18 cellular contexts compared by ENCODE assay signal in the genomic region with DNA sequence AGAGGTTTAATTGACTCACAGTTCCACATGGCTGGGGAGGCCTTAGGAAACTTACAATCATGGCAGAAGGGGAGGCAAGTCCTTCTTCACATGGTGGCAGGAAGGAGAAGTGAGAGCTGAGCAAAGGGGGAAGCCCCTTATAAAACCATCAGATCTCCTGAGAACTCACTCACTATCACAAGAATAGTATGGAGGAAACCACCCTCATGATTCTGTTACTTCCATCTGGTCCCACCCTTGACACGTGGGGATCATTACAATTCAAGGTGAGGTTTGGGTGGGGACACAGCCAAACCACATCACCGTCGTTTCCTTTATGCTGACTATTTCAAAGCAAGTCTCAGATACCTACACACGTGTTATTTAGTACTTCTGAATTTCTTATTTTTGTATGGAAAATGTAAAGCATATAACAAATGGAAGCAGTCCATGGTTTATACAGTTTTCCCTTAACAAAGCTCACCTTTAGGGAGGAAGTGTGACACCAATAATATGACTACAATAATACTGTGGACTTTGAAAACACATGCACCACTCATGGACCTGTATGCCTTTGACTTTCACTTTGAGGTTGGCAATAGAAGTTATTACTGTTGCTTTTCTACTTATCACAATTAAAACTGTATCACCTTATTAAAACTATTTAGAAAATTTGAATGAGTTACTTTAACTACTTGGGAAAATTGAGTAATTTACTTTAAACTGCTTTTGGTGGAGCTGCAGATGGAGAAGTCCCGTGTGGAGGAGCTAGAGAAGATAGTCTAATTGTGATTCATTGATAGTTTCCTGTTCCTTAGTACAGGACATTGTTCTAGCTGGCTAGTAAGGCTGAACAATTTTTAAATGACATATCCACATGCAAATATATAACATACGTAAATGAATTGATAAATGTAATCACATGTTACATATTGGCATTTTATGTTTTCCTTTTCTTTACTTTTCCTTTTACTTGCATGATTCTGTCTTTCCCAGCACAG. TPM values are rescaled to one million over a fixed set of nuclear protein-coding genes. Genes with fewer than 3 reads are reported as not detected.
DNase-seq lines count a peak whose midpoint lies in the region; ATAC-seq and TF ChIP-seq lines count a peak whose summit lies in the region.
"Had no signal": no experiment of that assay in that cellular context is flagged by ENCODE, and none has a peak within 500 bp of the region (broad histone marks: within the 10 kb centered on the region; RNA-seq: fewer than 3 reads in every experiment).

No MANE protein-coding gene starts in this region.

- peaks cover 40 to 48% (median 44%) of the 10 kb centered on the region in 3 donors for H3K4me1 Mint-ChIP-seq in CD8-positive, alpha-beta memory T cell
- H3K4me1 Mint-ChIP-seq in T-helper 17 cell = peaks cover 10% of the 10 kb centered on the region

- peaks cover 0 to 18% (median 3%) of the 10 kb centered on the region in 3 donors for H3K36me3 Mint-ChIP-seq in CD8-positive, alpha-beta memory T cell
- H3K36me3 Mint-ChIP-seq in T-helper 17 cell (ENCODE audit: low read depth) = peaks cover 3% of the 10 kb centered on the region
- H3K36me3 Mint-ChIP-seq: mesothelial cell of epicardium had no signal

- DNase-seq in CD8-positive, alpha-beta memory T cell = peak in 3 of 5 donors; percentile 14 to 60 (median 59)
- peak in 1 of 3 donors; percentile 19 for DNase-seq in T-helper 17 cell
- peak; percentile 56 for DNase-seq in fibroblast of pulmonary artery (ENCODE audit: low read depth)
- no peak for DNase-seq in germinal center (ENCODE audit: low spot score)
- DNase-seq in left ventricle myocardium inferior = no peak
- DNase-seq: activated naive CD4-positive, alpha-beta T cell treated with anti-CD3 and anti-CD28 coated beads, Interleukin-2, amount 50 U/mL, for 16 hours; AML-193; DMS53; NCI-H2107; occipital lobe; stimulated activated CD4-positive, alpha-beta T cell treated with anti-CD3 and anti-CD28 coated beads, Interleukin-2, amount 100 ng/mL, for 48 hours; WERI-Rb-1 had no signal

- H3K36me3 ChIP-seq in ACC112 (ENCODE audit: insufficient read depth, low read length) = 0 out of 2 replicates have a peak, but pooled peaks cover 10% of the 10 kb centered on the region
- H3K36me3 ChIP-seq in CD8-positive, alpha-beta memory T cell (ENCODE audit: insufficient read depth, low read length) = no peaks in the 10 kb centered on the region
- H3K36me3 ChIP-seq in left ventricle myocardium inferior = no peaks in the 10 kb centered on the region
- H3K36me3 ChIP-seq: breast epithelium, WERI-Rb-1 had no signal

- H3K27me3 ChIP-seq in ACC112 (ENCODE audit: insufficient read depth, low read length) (no peaks in the 10 kb centered on the region), left ventricle myocardium inferior (ENCODE audit: low read depth) (no peaks in the 10 kb centered on the region)
- no peaks in the 10 kb centered on the region for H3K27me3 ChIP-seq in CD8-positive, alpha-beta memory T cell (ENCODE audit: insufficient read depth, low read length, poor library complexity, severe bottlenecking)
- H3K27me3 ChIP-seq: breast epithelium, hepatocyte had no signal

- peak overlapping the region; percentile 7 to 90 (median 76) for H3K27ac Mint-ChIP-seq in CD8-positive, alpha-beta memory T cell
- H3K27ac Mint-ChIP-seq in T-helper 17 cell = peak overlapping the region; percentile 2
- H3K27ac Mint-ChIP-seq: mesothelial cell of epicardium had no signal

- no peaks in the 10 kb centered on the region for H3K9me3 ChIP-seq in CD8-positive, alpha-beta memory T cell (ENCODE audit: low read length)
- H3K9me3 ChIP-seq in T-helper 17 cell (ENCODE audit: control insufficient read depth, low read length, poor library complexity, severe bottlenecking) (no peaks in the 10 kb centered on the region), left ventricle myocardium inferior (replicated peaks) (no peaks in the 10 kb centered on the region)
- H3K9me3 ChIP-seq: breast epithelium had no signal

- H2AFZ ChIP-seq in ACC112 (ENCODE audit: low read length, unreplicated experiment) = no peak overlapping the region
- H2AFZ ChIP-seq: hepatocyte had no signal

- H3K4me3 Mint-ChIP-seq in CD8-positive, alpha-beta memory T cell = peak overlapping the region in 4 of 7 donors; percentile 29 to 50 (median 40)
- no peak overlapping the region for H3K4me3 Mint-ChIP-seq in T-helper 17 cell
- H3K4me3 Mint-ChIP-seq: mesothelial cell of epicardium had no signal

- peaks cover 28% of the 10 kb centered on the region for H3K4me1 ChIP-seq in ACC112 (ENCODE audit: control insufficient read depth, insufficient read depth, low read length, unreplicated experiment)
- H3K4me1 ChIP-seq in CD8-positive, alpha-beta memory T cell (ENCODE audit: insufficient read depth, low read length) = peaks cover 38% of the 10 kb centered on the region
- H3K4me1 ChIP-seq in left ventricle myocardium inferior = no peaks in the 10 kb centered on the region
- H3K4me1 ChIP-seq: breast epithelium had no signal

- peaks cover 8 to 33% (median 18%) of the 10 kb centered on the region in 5 donors for H3K9me3 Mint-ChIP-seq in CD8-positive, alpha-beta memory T cell
- H3K9me3 Mint-ChIP-seq: mesothelial cell of epicardium had no signal

- peaks cover 0 to 4% of the 10 kb centered on the region in 2 donors for H3K27me3 Mint-ChIP-seq in CD8-positive, alpha-beta memory T cell
- no peaks in the 10 kb centered on the region for H3K27me3 Mint-ChIP-seq in T-helper 17 cell

- TF ChIP-seq CTCF in fibroblast of pulmonary artery (IDR thresholded peaks at IDR 0.05; ENCODE audit: low read length, missing control alignments) (no peak), left ventricle myocardium inferior (IDR thresholded peaks at IDR 0.05; ENCODE audit: borderline replicate concordance) (no peak)

- CTCF ChIA-PET in CD8-positive, alpha-beta memory T cell (lab: Charles Lee) = no interaction called here

- ATAC-seq in T-helper 17 cell (peak; percentile 93), GM21360 (IDR thresholded peaks at IDR 0.05; ENCODE audit: unreplicated experiment) (no peak), HG03280 (IDR thresholded peaks at IDR 0.05; ENCODE audit: unreplicated experiment) (no peak)

- POLR2A ChIA-PET in CD8-positive, alpha-beta memory T cell (lab: Charles Lee) = no interaction called here

- 0 out of 2 replicates have a peak overlapping the region, but pooled peaks have one; percentile 4 for H3K27ac ChIP-seq in ACC112 (ENCODE audit: low read depth, low read length)
- no peak overlapping the region for H3K27ac ChIP-seq in CD8-positive, alpha-beta memory T cell (ENCODE audit: low read depth, low read length)
- no peak overlapping the region for H3K27ac ChIP-seq in left ventricle myocardium inferior (replicated peaks)
- H3K27ac ChIP-seq: breast epithelium, hepatocyte, WERI-Rb-1 had no signal

- H3K4me3 ChIP-seq in ACC112 (ENCODE audit: low read depth, low read length) (peak overlapping the region; percentile 21; the same call in 1 of the 2 replicates), fibroblast of pulmonary artery (replicated peaks; ENCODE audit: low read depth, low read length) (no peak overlapping the region), left ventricle myocardium inferior (no peak overlapping the region)
- no peak overlapping the region for H3K4me3 ChIP-seq in CD8-positive, alpha-beta memory T cell (ENCODE audit: low read length)
- H3K4me3 ChIP-seq: breast epithelium, hepatocyte had no signal

- intact Hi-C loops in left ventricle myocardium inferior (cut with micrococcal nuclease) = no loop called here

- peaks cover 3% of the 10 kb centered on the region for H3K79me2 ChIP-seq in ACC112 (ENCODE audit: control insufficient read depth, insufficient read depth, low read length, unreplicated experiment)

RNA-seq across cellular contexts. Expression of gene MTCL1, which starts 37.3 kb away (rescaled TPM):
- total RNA-seq in CD8-positive, alpha-beta memory T cell = 1 to 10 TPM; 1.0 to 1.1 TPM
- not detected for polyA plus RNA-seq in CD8-positive, alpha-beta memory T cell
- total RNA-seq in T-helper 17 cell (1 to 10 TPM in 1 of 2 donors, under 1 TPM in 1; 0.22 to 2.1 TPM), left ventricle myocardium inferior (9.1 TPM)

Comparison
In these comparisons a context has a peak if more than half of its experiments do, and no peak if none do; other contexts are left out.
1. DNase-seq: peak in CD8-positive, alpha-beta memory T cell (3 of 5) and fibroblast of pulmonary artery (single experiment); none in germinal center (single experiment) and left ventricle myocardium inferior (single experiment).